In genomic region chr17:807146-808002, GRCh38 we compare ENCODE assay signal across 1 cellular context.
TF ChIP-seq lines count a peak whose summit lies in the region.

No MANE protein-coding gene starts in this region.

TF ChIP-seq in H1, 55 proteins besides CTCF, POLR2A, EP300 and RAD21 (continued from another document):
- TF ChIP-seq JUND (IDR thresholded peaks at IDR 0.05; ENCODE audit: low read length), result no peak
- no peak for TF ChIP-seq SIRT6 (IDR thresholded peaks at IDR 0.05; ENCODE audit: low read length)
- TF ChIP-seq MAFK (IDR thresholded peaks at IDR 0.05; ENCODE audit: low read depth, low read length), result no peak
- TF ChIP-seq RFX5 (IDR thresholded peaks at IDR 0.05; ENCODE audit: borderline replicate concordance, low read depth, low read length), result no peak
